ENCODE assay signal across 8 cellular contexts in genomic region chr2:111049792-111050640, GRCh38.
DNase-seq lines count a peak whose midpoint lies in the region; ATAC-seq and TF ChIP-seq lines count a peak whose summit lies in the region.

No MANE protein-coding gene starts in this region.

- no peaks in the 10 kb centered on the region for H3K27me3 ChIP-seq in CD8-positive, alpha-beta T cell (ENCODE audit: insufficient read depth, low read length)
- H3K27me3 ChIP-seq in colonic mucosa (no peaks in the 10 kb centered on the region), foreskin keratinocyte (peaks cover 73% of the 10 kb centered on the region), vagina (no peaks in the 10 kb centered on the region), esophagus squamous epithelium (peaks cover 0 to 25% (median 0%) of the 10 kb centered on the region in 4 donors)

- no peaks in the 10 kb centered on the region for H3K36me3 Mint-ChIP-seq in CD8-positive, alpha-beta T cell
- no peaks in the 10 kb centered on the region for H3K36me3 Mint-ChIP-seq in HFFc6 (ENCODE audit: low read depth)

- peaks cover 23% of the 10 kb centered on the region for H3K4me1 ChIP-seq in CD8-positive, alpha-beta T cell (ENCODE audit: insufficient read depth, low read length)
- H3K4me1 ChIP-seq in colonic mucosa (no peaks in the 10 kb centered on the region), foreskin keratinocyte (no peaks in the 10 kb centered on the region), vagina (no peaks in the 10 kb centered on the region), esophagus squamous epithelium (peaks cover 0 to 3% (median 0%) of the 10 kb centered on the region in 3 donors)

- peaks cover 37% of the 10 kb centered on the region for H3K4me1 Mint-ChIP-seq in CD8-positive, alpha-beta T cell (ENCODE audit: low read depth)
- H3K4me1 Mint-ChIP-seq in HFFc6 (ENCODE audit: low read depth) = no peaks in the 10 kb centered on the region

- CTCF ChIA-PET in CD8-positive, alpha-beta T cell (lab: Charles Lee) = interaction anchor here (1.3 kb wide), 1 partner anchor 31 kb away, joined by 3 read pairs; no protein-coding TSS in a partner anchor

- 60 to 77% methylated on average over 7 to 8 of the region's 8 CpGs for WGBS in esophagus squamous epithelium, 2 donors

- no peaks in the 10 kb centered on the region for H3K36me3 ChIP-seq in CD8-positive, alpha-beta T cell (ENCODE audit: insufficient read depth, low read length)
- H3K36me3 ChIP-seq in colonic mucosa (no peaks in the 10 kb centered on the region), vagina (no peaks in the 10 kb centered on the region), esophagus squamous epithelium (no peaks in the 10 kb centered on the region)

- ATAC-seq in CD8-positive, alpha-beta T cell = no peak
- ATAC-seq in GM18873 (IDR thresholded peaks at IDR 0.05; ENCODE audit: low FRiP score, unreplicated experiment) = peak; percentile 61
- ATAC-seq in HG03159 (IDR thresholded peaks at IDR 0.05; ENCODE audit: unreplicated experiment) = peak; percentile 53
- ATAC-seq in foreskin keratinocyte = no peak

- intact Hi-C loops in CD8-positive, alpha-beta T cell (cut with DNase I, micrococcal nuclease) = no loop called here
- intact Hi-C loops in colonic mucosa (cut with DNase I) = no loop called here
- intact Hi-C loops in vagina (cut with DNase I) = no loop called here
- intact Hi-C loops in esophagus squamous epithelium (cut with DNase I) = no loop called here

- no peaks in the 10 kb centered on the region for H3K9me3 ChIP-seq in CD8-positive, alpha-beta T cell (ENCODE audit: low read length)
- H3K9me3 ChIP-seq in colonic mucosa (no peaks in the 10 kb centered on the region), vagina (no peaks in the 10 kb centered on the region), esophagus squamous epithelium (no peaks in the 10 kb centered on the region)

- H3K27ac ChIP-seq in CD8-positive, alpha-beta T cell (ENCODE audit: low read depth, low read length) = no peak overlapping the region
- no peak overlapping the region for H3K27ac ChIP-seq in colonic mucosa
- H3K27ac ChIP-seq in foreskin keratinocyte = no peak overlapping the region
- H3K27ac ChIP-seq in vagina = no peak overlapping the region
- no peak overlapping the region for H3K27ac ChIP-seq in esophagus squamous epithelium

- no peak overlapping the region for H3K9ac ChIP-seq in colonic mucosa (ENCODE audit: low read depth in 2 of 2, low read length in 2 of 2)

- POLR2A ChIA-PET in CD8-positive, alpha-beta T cell (lab: Charles Lee) = no interaction called here

- DNase-seq in CD8-positive, alpha-beta T cell = no peak
- DNase-seq in colonic mucosa = peak; percentile 57
- DNase-seq in foreskin keratinocyte = no peak
- DNase-seq in vagina (ENCODE audit: extremely low spot score in 2 of 2) = no peak
- no peak for DNase-seq in esophagus squamous epithelium (lab: John Stamatoyannopoulos, UW)
- no peak for DNase-seq in HFFc6

- no peaks in the 10 kb centered on the region for H3K27me3 Mint-ChIP-seq in CD8-positive, alpha-beta T cell (ENCODE audit: low read depth)
- peaks cover 47% of the 10 kb centered on the region for H3K27me3 Mint-ChIP-seq in HFFc6 (ENCODE audit: insufficient read depth)

- no peaks in the 10 kb centered on the region for H3K9me3 Mint-ChIP-seq in CD8-positive, alpha-beta T cell
- no peaks in the 10 kb centered on the region for H3K9me3 Mint-ChIP-seq in HFFc6

- no peak overlapping the region for H3K4me3 ChIP-seq in CD8-positive, alpha-beta T cell (ENCODE audit: low read depth, low read length)
- H3K4me3 ChIP-seq in colonic mucosa = no peak overlapping the region
- H3K4me3 ChIP-seq in vagina = no peak overlapping the region
- no peak overlapping the region for H3K4me3 ChIP-seq in esophagus squamous epithelium

- no peak for TF ChIP-seq CTCF in CD8-positive, alpha-beta T cell (IDR thresholded peaks at IDR 0.05)
- TF ChIP-seq CTCF in colonic mucosa (IDR thresholded peaks at IDR 0.05) = no peak
- TF ChIP-seq CTCF in foreskin keratinocyte (conservative IDR thresholded peaks at IDR 0.05) = no peak
- TF ChIP-seq CTCF in vagina (IDR thresholded peaks at IDR 0.05) = no peak
- TF ChIP-seq CTCF in esophagus squamous epithelium (IDR thresholded peaks at IDR 0.05) = no peak
- no peak for TF ChIP-seq CTCF in HFFc6 (IDR thresholded peaks at IDR 0.05)

- TF ChIP-seq POLR2A in vagina (IDR thresholded peaks at IDR 0.05) = no peak
- TF ChIP-seq POLR2A in esophagus squamous epithelium (IDR thresholded peaks at IDR 0.05) = no peak

- no peak overlapping the region for H3K4me3 Mint-ChIP-seq in CD8-positive, alpha-beta T cell
- no peak overlapping the region for H3K4me3 Mint-ChIP-seq in HFFc6

- H3K27ac Mint-ChIP-seq in CD8-positive, alpha-beta T cell = peak overlapping the region; percentile 2
- H3K27ac Mint-ChIP-seq in HFFc6 = no peak overlapping the region

Comparison
In these comparisons a context has a peak if more than half of its experiments do, and no peak if none do; other contexts are left out.
1. ATAC-seq: peak in GM18873 (single experiment) and HG03159 (single experiment); none in CD8-positive, alpha-beta T cell (single experiment) and foreskin keratinocyte (single experiment).